In genomic region chr10:11881477-11882417, GRCh38 we compare ENCODE assay signal across 1 cellular context.
TF ChIP-seq lines count a peak whose summit lies in the region.

No MANE protein-coding gene starts in this region.

TF ChIP-seq in HepG2, 621 proteins besides CTCF, POLR2A, EP300 and RAD21 (continued from another document and continues in another):
- no peak for TF ChIP-seq AGO1 (IDR thresholded peaks at IDR 0.05; ENCODE audit: low read depth, low read length, poor library complexity, severe bottlenecking)
- TF ChIP-seq CREBL2 (CRISPR knock-in tag; IDR thresholded peaks at IDR 0.05; ENCODE audit: borderline replicate concordance): no peak
- TF ChIP-seq TFDP1 (CRISPR knock-in tag; IDR thresholded peaks at IDR 0.05; ENCODE audit: borderline replicate concordance): peak; percentile 78; the same call in 1 of the 2 replicates
- peak; percentile 43; the same call in 1 of the 2 replicates for TF ChIP-seq TBX2 (CRISPR knock-in tag; IDR thresholded peaks at IDR 0.05; ENCODE audit: borderline replicate concordance)
- no peak for TF ChIP-seq IRF1 (CRISPR knock-in tag; IDR thresholded peaks at IDR 0.05; ENCODE audit: low read depth)
- no peak for TF ChIP-seq TCF7 (IDR thresholded peaks at IDR 0.05; ENCODE audit: low read depth)
- no peak for TF ChIP-seq BCL3 (CRISPR knock-in tag; IDR thresholded peaks at IDR 0.05)
- no peak for TF ChIP-seq KMT2A (CRISPR knock-in tag; IDR thresholded peaks at IDR 0.05)
- no peak for TF ChIP-seq MZF1 (CRISPR knock-in tag; IDR thresholded peaks at IDR 0.05; ENCODE audit: borderline replicate concordance)
- peak; percentile 87; the same call in 1 of the 2 replicates for TF ChIP-seq MYC (CRISPR knock-in tag; IDR thresholded peaks at IDR 0.05; ENCODE audit: borderline replicate concordance)
- TF ChIP-seq NR2F1 (CRISPR knock-in tag; IDR thresholded peaks at IDR 0.05): no peak
- no peak for TF ChIP-seq ZNF253 (CRISPR knock-in tag; IDR thresholded peaks at IDR 0.05; ENCODE audit: borderline replicate concordance)
- no peak for TF ChIP-seq ZSCAN5A (CRISPR knock-in tag; IDR thresholded peaks at IDR 0.05; ENCODE audit: borderline replicate concordance)
- 0 out of 2 replicates have a peak, but pooled peaks have one; percentile 8 for TF ChIP-seq NR2F6 (IDR thresholded peaks at IDR 0.05)
- TF ChIP-seq NR2F6 (CRISPR knock-in tag; IDR thresholded peaks at IDR 0.05): peak; percentile 44; the same call in 1 of the 2 replicates
- no peak for TF ChIP-seq ZNF160 (CRISPR knock-in tag; IDR thresholded peaks at IDR 0.05)
- TF ChIP-seq NFKB2 (CRISPR knock-in tag; IDR thresholded peaks at IDR 0.05; ENCODE audit: borderline replicate concordance): no peak; the same call in 1 of the 2 replicates
- no peak for TF ChIP-seq MAZ (IDR thresholded peaks at IDR 0.05; ENCODE audit: borderline replicate concordance, low read depth, low read length)
- TF ChIP-seq MAZ (CRISPR knock-in tag; IDR thresholded peaks at IDR 0.05; ENCODE audit: low read depth): no peak
- TF ChIP-seq ZNF136 (CRISPR knock-in tag; IDR thresholded peaks at IDR 0.05; ENCODE audit: low read depth): no peak
- TF ChIP-seq TOPORS (CRISPR knock-in tag; IDR thresholded peaks at IDR 0.05): no peak
- no peak for TF ChIP-seq ADNP (CRISPR knock-in tag; IDR thresholded peaks at IDR 0.05)
- TF ChIP-seq ZNF589 (CRISPR knock-in tag; conservative IDR thresholded peaks at IDR 0.05): peak; percentile 76; the same call in 1 of the 2 replicates
- no peak for TF ChIP-seq XBP1 (CRISPR knock-in tag; IDR thresholded peaks at IDR 0.05)
- no peak for TF ChIP-seq SIX4 (CRISPR knock-in tag; IDR thresholded peaks at IDR 0.05)
- no peak for TF ChIP-seq NONO (IDR thresholded peaks at IDR 0.05)
- peak; percentile 56; the same call in 1 of the 2 replicates for TF ChIP-seq NONO (CRISPR knock-in tag; conservative IDR thresholded peaks at IDR 0.05)
- no peak for TF ChIP-seq MYPOP (CRISPR knock-in tag; IDR thresholded peaks at IDR 0.05)
- TF ChIP-seq ZNF431 (CRISPR knock-in tag; IDR thresholded peaks at IDR 0.05; ENCODE audit: borderline replicate concordance, low read depth): no peak
- TF ChIP-seq CERS6 (CRISPR knock-in tag; IDR thresholded peaks at IDR 0.05): no peak
- no peak for TF ChIP-seq FOXK1 (CRISPR knock-in tag; IDR thresholded peaks at IDR 0.05; ENCODE audit: borderline replicate concordance, low read depth)
- TF ChIP-seq ZNF382 (CRISPR knock-in tag; IDR thresholded peaks at IDR 0.05; ENCODE audit: borderline replicate concordance): no peak
- TF ChIP-seq GMEB1 (CRISPR knock-in tag; IDR thresholded peaks at IDR 0.05; ENCODE audit: borderline replicate concordance): no peak; the same call in 1 of the 2 replicates
- TF ChIP-seq ZNF3 (CRISPR knock-in tag; IDR thresholded peaks at IDR 0.05): peak; percentile 87
- TF ChIP-seq ONECUT2 (CRISPR knock-in tag; IDR thresholded peaks at IDR 0.05): no peak
- no peak for TF ChIP-seq TERF1 (CRISPR knock-in tag; IDR thresholded peaks at IDR 0.05)
- no peak for TF ChIP-seq ZNF678 (CRISPR knock-in tag; IDR thresholded peaks at IDR 0.05)
- TF ChIP-seq CBFB (CRISPR knock-in tag; IDR thresholded peaks at IDR 0.05): no peak
- no peak for TF ChIP-seq ELF4 (CRISPR knock-in tag; IDR thresholded peaks at IDR 0.05; ENCODE audit: borderline replicate concordance)
- TF ChIP-seq WIZ (CRISPR knock-in tag; IDR thresholded peaks at IDR 0.05): no peak
- TF ChIP-seq ZNF232 (CRISPR knock-in tag; IDR thresholded peaks at IDR 0.05; ENCODE audit: borderline replicate concordance): no peak
- peak; percentile 78 for TF ChIP-seq ZNF710 (CRISPR knock-in tag; IDR thresholded peaks at IDR 0.05; ENCODE audit: borderline replicate concordance)
- TF ChIP-seq TEF (CRISPR knock-in tag; IDR thresholded peaks at IDR 0.05): no peak
- no peak for TF ChIP-seq MLLT10 (CRISPR knock-in tag; IDR thresholded peaks at IDR 0.05)
- no peak for TF ChIP-seq PBX2 (CRISPR knock-in tag; IDR thresholded peaks at IDR 0.05)
- no peak for TF ChIP-seq ZNF335 (CRISPR knock-in tag; IDR thresholded peaks at IDR 0.05)
- TF ChIP-seq SNAI1 (CRISPR knock-in tag; IDR thresholded peaks at IDR 0.05; ENCODE audit: borderline replicate concordance): no peak
- TF ChIP-seq ZNF451 (CRISPR knock-in tag; IDR thresholded peaks at IDR 0.05): 0 out of 2 replicates have a peak, but pooled peaks have one; percentile 78
- no peak for TF ChIP-seq CHD4 (IDR thresholded peaks at IDR 0.05; ENCODE audit: borderline replicate concordance, low read length)
- no peak for TF ChIP-seq GLMP (CRISPR knock-in tag; IDR thresholded peaks at IDR 0.05; ENCODE audit: borderline replicate concordance)
- no peak for TF ChIP-seq CSRNP2 (CRISPR knock-in tag; conservative IDR thresholded peaks at IDR 0.05; ENCODE audit: low read depth)
